ENCODE assay signal across 2 cellular contexts in genomic region chr11:11313902-11314692, GRCh38.
TF ChIP-seq lines count a peak whose summit lies in the region.

No MANE protein-coding gene starts in this region.

TF ChIP-seq in liver, 16 proteins besides CTCF, POLR2A, EP300 and RAD21:
- peak in 1 of 2 donors; percentile 29 for TF ChIP-seq HNF4A (conservative IDR thresholded peaks at IDR 0.05)
- TF ChIP-seq SP1 (IDR thresholded peaks at IDR 0.05) = peak; percentile 35
- peak; percentile 68 for TF ChIP-seq NR2F2 (IDR thresholded peaks at IDR 0.05)
- TF ChIP-seq RXRA (IDR thresholded peaks at IDR 0.05) = peak; percentile 46 to 52
- no peak for TF ChIP-seq ATF3 (IDR thresholded peaks at IDR 0.05)
- TF ChIP-seq YY1 (IDR thresholded peaks at IDR 0.05) = no peak

TF ChIP-seq in HepG2, 621 proteins besides CTCF, POLR2A, EP300 and RAD21:
- TF ChIP-seq ZMYM4 (CRISPR knock-in tag; IDR thresholded peaks at IDR 0.05) (no peak), ZNF784 (CRISPR knock-in tag; IDR thresholded peaks at IDR 0.05; ENCODE audit: borderline replicate concordance) (no peak), ZNF775 (CRISPR knock-in tag; IDR thresholded peaks at IDR 0.05; ENCODE audit: borderline replicate concordance) (no peak), ATRX (CRISPR knock-in tag; IDR thresholded peaks at IDR 0.05; ENCODE audit: borderline replicate concordance) (no peak), CCAR2 (optimal IDR thresholded peaks at IDR 0.05; ENCODE audit: low read depth, low read length) (no peak), CENPX (CRISPR knock-in tag; IDR thresholded peaks at IDR 0.05) (no peak), FOXO1 (CRISPR knock-in tag; IDR thresholded peaks at IDR 0.05) (no peak), FIP1L1 (IDR thresholded peaks at IDR 0.05; ENCODE audit: borderline replicate concordance, insufficient read depth, low read depth, low read length) (no peak), ZNF136 (CRISPR knock-in tag; IDR thresholded peaks at IDR 0.05; ENCODE audit: low read depth) (no peak), SUZ12 (IDR thresholded peaks at IDR 0.05; ENCODE audit: low read depth, low read length) (no peak), MAX (IDR thresholded peaks at IDR 0.05) (no peak), ZNF746 (CRISPR knock-in tag; IDR thresholded peaks at IDR 0.05) (no peak)
- TF ChIP-seq, protein P1, sequence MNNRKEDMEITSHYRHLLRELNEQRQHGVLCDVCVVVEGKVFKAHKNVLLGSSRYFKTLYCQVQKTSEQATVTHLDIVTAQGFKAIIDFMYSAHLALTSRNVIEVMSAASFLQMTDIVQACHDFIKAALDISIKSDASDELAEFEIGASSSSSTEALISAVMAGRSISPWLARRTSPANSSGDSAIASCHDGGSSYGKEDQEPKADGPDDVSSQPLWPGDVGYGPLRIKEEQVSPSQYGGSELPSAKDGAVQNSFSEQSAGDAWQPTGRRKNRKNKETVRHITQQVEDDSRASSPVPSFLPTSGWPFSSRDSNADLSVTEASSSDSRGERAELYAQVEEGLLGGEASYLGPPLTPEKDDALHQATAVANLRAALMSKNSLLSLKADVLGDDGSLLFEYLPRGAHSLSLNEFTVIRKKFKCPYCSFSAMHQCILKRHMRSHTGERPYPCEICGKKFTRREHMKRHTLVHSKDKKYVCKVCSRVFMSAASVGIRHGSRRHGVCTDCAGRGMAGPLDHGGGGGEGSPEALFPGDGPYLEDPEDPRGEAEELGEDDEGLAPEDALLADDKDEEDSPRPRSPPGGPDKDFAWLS (CRISPR knock-in tag; IDR thresholded peaks at IDR 0.05; ENCODE audit: borderline replicate concordance) = no peak
- TF ChIP-seq, protein P2, sequence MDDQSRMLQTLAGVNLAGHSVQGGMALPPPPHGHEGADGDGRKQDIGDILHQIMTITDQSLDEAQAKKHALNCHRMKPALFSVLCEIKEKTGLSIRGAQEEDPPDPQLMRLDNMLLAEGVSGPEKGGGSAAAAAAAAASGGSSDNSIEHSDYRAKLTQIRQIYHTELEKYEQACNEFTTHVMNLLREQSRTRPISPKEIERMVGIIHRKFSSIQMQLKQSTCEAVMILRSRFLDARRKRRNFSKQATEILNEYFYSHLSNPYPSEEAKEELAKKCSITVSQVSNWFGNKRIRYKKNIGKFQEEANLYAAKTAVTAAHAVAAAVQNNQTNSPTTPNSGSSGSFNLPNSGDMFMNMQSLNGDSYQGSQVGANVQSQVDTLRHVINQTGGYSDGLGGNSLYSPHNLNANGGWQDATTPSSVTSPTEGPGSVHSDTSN (CRISPR knock-in tag; IDR thresholded peaks at IDR 0.05; ENCODE audit: borderline replicate concordance) = no peak
TF ChIP-seq in HepG2: peak in this region for 0.
